Comparison of ENCODE assay signal across 18 cellular contexts in the genomic region with DNA sequence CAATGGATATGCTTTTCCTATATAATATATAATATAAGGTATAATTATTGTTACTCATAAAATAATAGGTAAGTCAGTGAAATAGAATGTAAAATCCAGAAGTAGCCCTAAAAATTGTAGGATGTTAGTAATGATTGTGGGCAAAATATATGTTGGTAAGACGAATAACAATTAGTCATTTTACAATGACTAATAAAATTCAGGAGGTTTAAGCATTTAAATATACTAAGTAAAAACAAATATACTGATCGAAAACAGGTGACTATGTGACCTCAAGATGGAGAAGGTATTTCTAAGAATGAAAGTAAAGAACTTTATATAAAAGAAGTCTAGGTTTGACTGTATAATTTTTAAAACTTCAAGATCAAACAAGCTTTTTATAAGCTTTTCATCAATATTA. TPM values are rescaled to one million over a fixed set of nuclear protein-coding genes. Genes with fewer than 3 reads are reported as not detected.
A peak's percentile ranks its signal among the peaks of the same experiment; 100 is the strongest.
DNase-seq lines count a peak whose midpoint lies in the region; ATAC-seq and TF ChIP-seq lines count a peak whose summit lies in the region.
"Had no signal": no experiment of that assay in that cellular context is flagged by ENCODE, and none has a peak within 500 bp of the region (broad histone marks: within the 10 kb centered on the region; RNA-seq: fewer than 3 reads in every experiment).

No MANE protein-coding gene starts in this region.

- TF ChIP-seq CTCF in PC-3 (conservative IDR thresholded peaks at IDR 0.05; ENCODE audit: low read depth, low read length), result no peak
- no peak for TF ChIP-seq CTCF in fibroblast of mammary gland (conservative IDR thresholded peaks at IDR 0.05; ENCODE audit: control insufficient read depth, insufficient read depth, low read depth, low read length)

- H3K4me2 ChIP-seq in PC-3 (ENCODE audit: low read length), result no peak overlapping the region
- H3K4me2 ChIP-seq: A549 had no signal

- H4K20me1 ChIP-seq in PC-3 (ENCODE audit: low read length), result no peaks in the 10 kb centered on the region

- no peak overlapping the region for H3K9ac ChIP-seq in PC-3 (ENCODE audit: low read length)

- CTCF ChIA-PET in PC-3 (lab: Charles Lee), result no interaction called here

- no TSS peak for BruUV-seq in PC-3 (replicated peaks; lab: Mats Ljungman, UMichigan)

- H3K36me3 ChIP-seq in PC-3 (ENCODE audit: low read depth, low read length), result peaks cover 5% of the 10 kb centered on the region; the same call in 1 of the 2 replicates
- H3K36me3 ChIP-seq: BE2C had no signal

- no peak overlapping the region for H2AFZ ChIP-seq in PC-3 (ENCODE audit: low read length)

- POLR2A ChIA-PET in PC-3 (lab: Charles Lee; ENCODE audit: unreplicated experiment), result no interaction called here

- no peaks in the 10 kb centered on the region for H3K9me2 ChIP-seq in PC-3 (replicated peaks; ENCODE audit: low read length)

- no peaks in the 10 kb centered on the region for H3K79me2 ChIP-seq in PC-3 (ENCODE audit: low read length)

- H3K4me1 ChIP-seq in PC-3 (ENCODE audit: insufficient read depth, low read length), result no peaks in the 10 kb centered on the region
- H3K4me1 ChIP-seq: A549, BE2C had no signal

- no peaks in the 10 kb centered on the region for H3F3A ChIP-seq in PC-3 (ENCODE audit: low read length, unreplicated experiment)

- H3K27me3 ChIP-seq in PC-3 (ENCODE audit: low read length), result no peaks in the 10 kb centered on the region
- H3K27me3 ChIP-seq: BE2C had no signal

- H3K4me3 ChIP-seq in PC-3 (ENCODE audit: low read length) (no peak overlapping the region), fibroblast of mammary gland (ENCODE audit: control insufficient read depth, low read depth, low read length) (no peak overlapping the region)
- H3K4me3 ChIP-seq: A549 had no signal

- no peaks in the 10 kb centered on the region for H3K9me3 ChIP-seq in PC-3 (ENCODE audit: low read length)
- H3K9me3 ChIP-seq: A549, BE2C had no signal

- DNase-seq in HCEC 1CT (peak; percentile 45), PC-3 (peak; percentile 8), fibroblast of mammary gland (ENCODE audit: low read depth) (peak; percentile 49), NCI-H1436 (lab: John Stamatoyannopoulos, UW) (no peak), COLO668 (lab: John Stamatoyannopoulos, UW; ENCODE audit: unreplicated experiment) (no peak)
- DNase-seq: BE2C; CD4-positive, alpha-beta memory T cell; COR-L47; DMS153; DMS79 treated with DMSO at 0.1 percent for 48 hours; EL; GF-D8; GOT3; H9; KBM-7 had no signal

- ATAC-seq in PC-3 (peak; percentile 40), GM18498 (IDR thresholded peaks at IDR 0.05; ENCODE audit: unreplicated experiment) (no peak)
- ATAC-seq: A549 had no signal

- intact Hi-C loops in PC-3 (cut with micrococcal nuclease), result no loop called here

- H3K27ac ChIP-seq in PC-3 (ENCODE audit: low read length), result no peak overlapping the region
- H3K27ac ChIP-seq: A549, C4-2B had no signal

RNA-seq across cellular contexts. Expression of gene FUCA2, which starts 28.9 kb away (rescaled TPM):
- 49.9 and 52.8 TPM in 2 replicates for total RNA-seq in PC-3 (2014; rRNA removed)

RNA-seq across cellular contexts. Expression of gene PEX3, which starts 32.0 kb away (rescaled TPM):
- total RNA-seq in PC-3 (2014; rRNA removed), result 17.5 and 23.8 TPM in 2 replicates

RNA-seq across cellular contexts. Expression of gene ADAT2, which starts 32.1 kb away (rescaled TPM):
- 5.1 and 8.1 TPM in 2 replicates for total RNA-seq in PC-3 (2014; rRNA removed)

Comparison
In these comparisons a context has a peak if more than half of its experiments do, and no peak if none do; other contexts are left out.
1. DNase-seq: peak in HCEC 1CT (single experiment), PC-3 (single experiment) and fibroblast of mammary gland (single experiment); none in NCI-H1436 (single experiment) and COLO668 (single experiment).